ENCODE assay signal across 7 cellular contexts in genomic region chr17:12883472-12883871, GRCh38.
"Had no signal": no experiment of that assay in that cellular context is flagged by ENCODE, and none has a peak within 500 bp of the region (broad histone marks: within the 10 kb centered on the region; RNA-seq: fewer than 3 reads in every experiment).

No MANE protein-coding gene starts in this region.

- H3K4me3 ChIP-seq: GM12878 had no signal

- ATAC-seq: GM12878 had no signal

- FAIRE-seq: GM12878, GM12891, GM12892, GM18507, GM19239 had no signal

- DNase-seq: GDM1, GF-D8 had no signal
